34 cellular contexts compared by ENCODE assay signal in genomic region chr2:157996799-157997198, GRCh38.
"Had no signal": no experiment of that assay in that cellular context is flagged by ENCODE, and none has a peak within 500 bp of the region (broad histone marks: within the 10 kb centered on the region; RNA-seq: fewer than 3 reads in every experiment).

No MANE protein-coding gene starts in this region.

- DNase-seq: Karpas-422, Kasumi-1, MG63, MM.1S, MV-4-11, NCI-H1048, NCI-H1092, NCI-H1092 treated with DMSO at 0.1 percent for 48 hours, NCI-H1105, NCI-H1105 treated with DMSO at 0.1 percent for 48 hours, NCI-H1417, NCI-H1417 treated with DMSO at 0.1 percent for 48 hours, NCI-H1436, NCI-H1436 treated with DMSO at 0.1 percent for 48 hours, NCI-H146, NCI-H1694, NCI-H1694 treated with DMSO at 0.1 percent for 48 hours, NCI-H187 treated with DMSO at 0.1 percent for 48 hours, NCI-H1930, NCI-H2029, NCI-H2029 treated with DMSO at 0.1 percent for 48 hours, NCI-H2081, NCI-H2081 treated with DMSO at 0.1 percent for 48 hours, NCI-H2107, NCI-H2171, NCI-H2171 treated with DMSO at 0.1 percent for 48 hours, NCI-H2227 treated with DMSO at 0.1 percent for 48 hours, NCI-H226, NCI-H345, NCI-H446, NCI-H446 treated with DMSO at 0.1 percent for 48 hours, NCI-H510A, NCI-H510A treated with DMSO at 0.1 percent for 48 hours, NCI-H524 had no signal

- H3K27me3 ChIP-seq: MG63 had no signal

- H3K4me3 ChIP-seq: MG63 had no signal

- H3K36me3 ChIP-seq: MG63 had no signal

- H3K9me3 ChIP-seq: MG63 had no signal
